Comparison of ENCODE assay signal across 7 cellular contexts in genomic region chr6:34223381-34223963, GRCh38. TPM values are rescaled to one million over a fixed set of nuclear protein-coding genes. Genes with fewer than 3 reads are reported as not detected.
DNase-seq lines count a peak whose midpoint lies in the region; ATAC-seq and TF ChIP-seq lines count a peak whose summit lies in the region.

No MANE protein-coding gene starts in this region.

- H3K4me1 ChIP-seq in liver (ENCODE audit: control insufficient read depth in 4 of 4, insufficient read depth in 4 of 4, low read length in 3 of 4): peaks cover 2 to 16% (median 9%) of the 10 kb centered on the region in 4 donors
- H3K4me1 ChIP-seq in tibial nerve: peaks cover 0 to 14% (median 11%) of the 10 kb centered on the region in 4 donors

- no peak for DNase-seq in tibial nerve (ENCODE audit: low spot score in 2 of 2)
- no peak for DNase-seq in NCI-H128 (lab: John Stamatoyannopoulos, UW; ENCODE audit: unreplicated experiment)

- H3K27ac ChIP-seq in liver (ENCODE audit: low read depth in 1 of 2, low read length in 2 of 2) (peak overlapping the region; percentile 8 to 17), tibial nerve (peak overlapping the region; percentile 67 to 100 (median 85))

- no peak for TF ChIP-seq POLR2A in tibial nerve (IDR thresholded peaks at IDR 0.05)

- H3K27ac Mint-ChIP-seq in brain: peak overlapping the region; percentile 91 to 98 (median 93)

- peaks cover 19% of the 10 kb centered on the region for H3K4me1 Mint-ChIP-seq in brain

- ATAC-seq in GM19438 (IDR thresholded peaks at IDR 0.05; ENCODE audit: low read depth, unreplicated experiment) (peak; percentile 14), HG03457 (IDR thresholded peaks at IDR 0.05; ENCODE audit: unreplicated experiment) (peak; percentile 18)
- no peak for ATAC-seq in activated CD4-positive, CD25-positive, alpha-beta regulatory T cell treated with anti-CD3 and anti-CD28 coated beads, Interleukin-2, amount 50 U/mL, for 24 hours

- no peaks in the 10 kb centered on the region for H3K36me3 ChIP-seq in liver (ENCODE audit: control insufficient read depth in 4 of 4, insufficient read depth in 3 of 4, low read depth in 1 of 4, low read length in 3 of 4)
- no peaks in the 10 kb centered on the region for H3K36me3 ChIP-seq in tibial nerve

- peak overlapping the region in 1 of 2 donors; percentile 21 for H3K9ac ChIP-seq in liver (ENCODE audit: low read depth in 1 of 2, low read length in 2 of 2)

- peak overlapping the region in 1 of 3 donors; percentile 1 for H3K4me3 ChIP-seq in liver (ENCODE audit: low read depth in 1 of 3, low read length in 3 of 3)
- H3K4me3 ChIP-seq in tibial nerve: peak overlapping the region; percentile 12 to 70 (median 32)

- WGBS in liver: 38% methylated on average over 16 of the region's 16 CpGs
- 15 to 21% methylated on average over 16 of the region's 16 CpGs for WGBS in tibial nerve, 2 donors

- peaks cover 0 to 2% (median 0%) of the 10 kb centered on the region in 5 experiments for H3K9me3 Mint-ChIP-seq in brain

- H3K9me3 ChIP-seq in liver (ENCODE audit: control insufficient read depth in 4 of 4, low read length in 3 of 4): no peaks in the 10 kb centered on the region
- no peaks in the 10 kb centered on the region for H3K9me3 ChIP-seq in tibial nerve

- peak overlapping the region; percentile 82 to 90 (median 84) for H3K4me3 Mint-ChIP-seq in brain

- TF ChIP-seq EP300 in tibial nerve (IDR thresholded peaks at IDR 0.05): no peak

- no peaks in the 10 kb centered on the region for H3K36me3 Mint-ChIP-seq in brain

- TF ChIP-seq CTCF in brain (conservative IDR thresholded peaks at IDR 0.05) (no peak), liver (IDR thresholded peaks at IDR 0.05; ENCODE audit: low read depth, low read length, missing input control) (no peak), tibial nerve (IDR thresholded peaks at IDR 0.05) (no peak)

- H3K27me3 ChIP-seq in liver (ENCODE audit: control insufficient read depth in 4 of 4, insufficient read depth in 4 of 4, low read length in 3 of 4): no peaks in the 10 kb centered on the region
- no peaks in the 10 kb centered on the region for H3K27me3 ChIP-seq in tibial nerve

- peaks cover 4% of the 10 kb centered on the region for H3K27me3 Mint-ChIP-seq in brain

- TF ChIP-seq RAD21 in liver (IDR thresholded peaks at IDR 0.05): no peak

TF ChIP-seq in liver, 16 proteins besides CTCF, POLR2A, EP300 and RAD21:
- TF ChIP-seq YY1 (IDR thresholded peaks at IDR 0.05) (no peak), GABPA (IDR thresholded peaks at IDR 0.05 in 1 of 2, conservative IDR thresholded peaks at IDR 0.05 in 1 of 2) (no peak), HNF4G (IDR thresholded peaks at IDR 0.05) (no peak)

RNA-seq across cellular contexts. Expression of gene HMGA1, which starts 13.2 kb away (rescaled TPM):
- polyA plus RNA-seq in brain (ENCODE audit: insufficient read depth, low read depth, low replicate concordance) (93.9 TPM), liver (1 to 10 TPM; 7.9 to 9.2 TPM)
- total RNA-seq in liver (100 to 1,000 TPM in 1 of 2 donors, 1 to 10 TPM in 1; 4.2 to 118 TPM), tibial nerve (10 to 100 TPM in 1 of 4 donors, 1 to 10 TPM in 3; 6.5 to 32.7 (median 7.8) TPM)

RNA-seq across cellular contexts. Expression of gene SMIM29, which starts 25.3 kb away (rescaled TPM):
- polyA plus RNA-seq in brain (ENCODE audit: insufficient read depth, low read depth, low replicate concordance) (92.4 TPM), liver (10 to 100 TPM; 10.8 to 11.3 TPM)
- total RNA-seq in liver (1 to 10 TPM; 2.4 to 2.6 TPM), tibial nerve (10 to 100 TPM; 36.3 to 51.9 (median 42.9) TPM)

Comparison
In these comparisons a context has a peak if more than half of its experiments do, and no peak if none do; other contexts are left out.
1. ATAC-seq: peak in GM19438 (single experiment) and HG03457 (single experiment); none in activated CD4-positive, CD25-positive, alpha-beta regulatory T cell treated with anti-CD3 and anti-CD28 coated beads, Interleukin-2, amount 50 U/mL, for 24 hours (0 of 2).
2. RNA of gene SMIM29, which starts 25.3 kb away (total RNA-seq): 36.3 to 51.9 TPM in tibial nerve; 2.4 to 2.6 TPM in liver; every median in the first group is over 10 times any median in the second.